13 cellular contexts compared by ENCODE assay signal in the genomic region with DNA sequence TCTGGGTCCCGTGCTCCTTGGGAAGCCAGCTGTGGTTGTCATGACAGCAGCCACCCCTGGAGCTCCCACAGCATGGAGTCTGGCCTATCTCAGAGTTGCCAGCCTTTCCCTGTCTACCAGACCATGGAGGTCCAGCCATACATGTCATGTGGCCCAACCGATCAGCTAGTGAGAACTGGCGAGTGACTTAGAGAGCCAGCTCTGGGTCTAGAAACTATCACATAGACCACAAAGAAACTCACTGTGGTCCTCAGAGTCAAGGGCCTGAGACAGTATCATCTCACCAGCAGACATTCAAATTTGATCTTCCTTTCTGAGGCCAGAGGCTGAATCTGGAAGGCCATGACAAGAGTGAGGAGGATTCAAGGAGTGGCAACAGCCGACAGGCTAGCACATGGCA.
DNase-seq lines count a peak whose midpoint lies in the region; ATAC-seq lines count a peak whose summit lies in the region.
"Had no signal": no experiment of that assay in that cellular context is flagged by ENCODE, and none has a peak within 500 bp of the region (broad histone marks: within the 10 kb centered on the region; RNA-seq: fewer than 3 reads in every experiment).

No MANE protein-coding gene starts in this region.

- intact Hi-C loops in left colon (cut with DNase I, micrococcal nuclease), result no loop called here

- ATAC-seq in GM18520 (IDR thresholded peaks at IDR 0.05; ENCODE audit: unreplicated experiment) (peak; percentile 94), GM21367 (IDR thresholded peaks at IDR 0.05; ENCODE audit: unreplicated experiment) (peak; percentile 99), HG02885 (IDR thresholded peaks at IDR 0.05; ENCODE audit: poor library complexity, unreplicated experiment) (peak; percentile 96), HG03469 (IDR thresholded peaks at IDR 0.05; ENCODE audit: unreplicated experiment) (peak; percentile 92), left colon (no peak)
- ATAC-seq: activated CD8-positive, alpha-beta T cell treated with anti-CD3 and anti-CD28 coated beads, Interleukin-2, amount 10 ng/mL, durations not matched to agents 7 days and 5 days had no signal

- DNase-seq in hepatic stellate cell (ENCODE audit: low spot score), result no peak
- DNase-seq in NCI-H1694 (lab: John Stamatoyannopoulos, UW), result no peak
- DNase-seq in left colon, result no peak
- DNase-seq in anterior cingulate cortex (lab: John Stamatoyannopoulos, UW), result no peak
- DNase-seq: activated CD8-positive, alpha-beta T cell treated with anti-CD3 and anti-CD28 coated beads, Interleukin-2, amount 10 ng/mL, durations not matched to agents 7 days and 5 days; activated naive CD4-positive, alpha-beta T cell treated with anti-CD3 and anti-CD28 coated beads, Interleukin-2, amount 50 U/mL, for 16 hours; central memory CD4-positive, alpha-beta T cell; hypothalamus; T-helper 2 cell had no signal
